ENCODE assay signal across 11 cellular contexts in the genomic region with DNA sequence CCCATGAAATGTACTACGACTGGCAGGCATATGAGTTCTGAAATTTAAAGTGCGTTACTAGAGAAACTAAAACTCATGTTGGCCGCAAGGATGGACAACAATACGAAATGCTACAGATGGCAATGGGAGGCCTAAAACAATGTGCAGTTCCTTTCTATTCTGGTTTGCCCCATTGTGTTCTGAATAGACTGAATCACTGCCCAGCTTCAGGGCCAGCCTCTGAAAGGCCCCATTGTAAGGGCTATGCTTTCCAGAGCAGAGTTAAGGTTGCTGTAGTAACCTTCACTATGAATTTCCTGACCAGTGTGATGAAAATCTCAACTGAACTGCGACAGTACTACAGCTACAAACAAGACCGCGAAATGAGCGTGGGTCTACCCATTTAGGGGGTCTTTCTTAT.
DNase-seq lines count a peak whose midpoint lies in the region; ATAC-seq and TF ChIP-seq lines count a peak whose summit lies in the region.
"Had no signal": no experiment of that assay in that cellular context is flagged by ENCODE, and none has a peak within 500 bp of the region (broad histone marks: within the 10 kb centered on the region; RNA-seq: fewer than 3 reads in every experiment).

No MANE protein-coding gene starts in this region.

- DNase-seq in PC-9 (no peak), lower lobe of right lung (no peak), superior temporal gyrus (ENCODE audit: extremely low spot score) (peak; percentile 95), NCI-H1105 treated with DMSO at 0.1 percent for 48 hours (lab: John Stamatoyannopoulos, UW) (no peak), iPS-NIHi7 (ENCODE audit: extremely low spot score) (no peak), DMS79 treated with DMSO at 0.1 percent for 48 hours (lab: John Stamatoyannopoulos, UW) (no peak)
- DNase-seq: activated CD4-positive, CD25-positive, alpha-beta regulatory T cell; activated naive CD4-positive, alpha-beta T cell treated with anti-CD3 and anti-CD28 coated beads, Interleukin-2, amount 50 U/mL, for 16 hours; right lobe of liver had no signal

- H2AFZ ChIP-seq in PC-9: no peak overlapping the region

- peak overlapping the region; percentile 31 for H3K4me2 ChIP-seq in PC-9

- H3K27ac ChIP-seq in PC-9: peak overlapping the region; percentile 97
- peak overlapping the region; percentile 79 for H3K27ac ChIP-seq in ectodermal cell (ENCODE audit: insufficient read depth, low read depth, low read length, poor library complexity, severe bottlenecking)
- peak overlapping the region; percentile 4 for H3K27ac ChIP-seq in lower lobe of right lung
- H3K27ac ChIP-seq: right lobe of liver had no signal

- no peaks in the 10 kb centered on the region for H3K9me2 ChIP-seq in PC-9 (ENCODE audit: insufficient read depth)

- ATAC-seq in lower lobe of right lung (no peak), HG03196 (IDR thresholded peaks at IDR 0.05; ENCODE audit: unreplicated experiment) (no peak)

- H3K9me3 ChIP-seq in PC-9 (ENCODE audit: insufficient read depth, low read depth) (no peaks in the 10 kb centered on the region), ectodermal cell (ENCODE audit: control insufficient read depth, low read length) (no peaks in the 10 kb centered on the region), lower lobe of right lung (no peaks in the 10 kb centered on the region)
- H3K9me3 ChIP-seq: right lobe of liver had no signal

- H3K4me1 ChIP-seq in PC-9 (replicated peaks; ENCODE audit: insufficient read depth) (peaks cover 78% of the 10 kb centered on the region), ectodermal cell (ENCODE audit: control insufficient read depth, insufficient read depth, low read length) (peaks cover 34% of the 10 kb centered on the region), lower lobe of right lung (peaks cover 19% of the 10 kb centered on the region)

- CTCF ChIA-PET in PC-9 (lab: Charles Lee): no interaction called here

- peaks cover 50% of the 10 kb centered on the region for H3F3A ChIP-seq in PC-9 (ENCODE audit: insufficient read depth, low read depth)

- H3K4me3 ChIP-seq in PC-9: no peak overlapping the region
- no peak overlapping the region for H3K4me3 ChIP-seq in ectodermal cell (ENCODE audit: insufficient read depth, low read depth, low read length)
- H3K4me3 ChIP-seq in lower lobe of right lung: no peak overlapping the region
- H3K4me3 ChIP-seq: right lobe of liver had no signal

- H3K36me3 ChIP-seq in PC-9 (ENCODE audit: low read depth) (no peaks in the 10 kb centered on the region), ectodermal cell (ENCODE audit: control insufficient read depth, insufficient read depth, low read length) (no peaks in the 10 kb centered on the region), lower lobe of right lung (no peaks in the 10 kb centered on the region)
- H3K36me3 ChIP-seq: right lobe of liver had no signal

- no TSS peak for BruUV-seq in PC-9 (replicated peaks; lab: Mats Ljungman, UMichigan)

- TF ChIP-seq CTCF in PC-9 (conservative IDR thresholded peaks at IDR 0.05): no peak
- no peak for TF ChIP-seq CTCF in lower lobe of right lung (IDR thresholded peaks at IDR 0.05)

- H3K27me3 ChIP-seq in PC-9 (ENCODE audit: insufficient read depth, low read depth): no peaks in the 10 kb centered on the region
- H3K27me3 ChIP-seq in ectodermal cell (ENCODE audit: control insufficient read depth, insufficient read depth, low read length, poor library complexity, severe bottlenecking): no peaks in the 10 kb centered on the region
- no peaks in the 10 kb centered on the region for H3K27me3 ChIP-seq in lower lobe of right lung (ENCODE audit: low read depth)
- H3K27me3 ChIP-seq: right lobe of liver had no signal

- 65 to 80% methylated on average over 8 of the region's 8 CpGs for WGBS in ectodermal cell, 2 experiments

- H4K20me1 ChIP-seq in PC-9 (ENCODE audit: insufficient read depth): no peaks in the 10 kb centered on the region

- intact Hi-C loops in PC-9 (cut with micrococcal nuclease; ENCODE audit: unreplicated experiment): no loop called here
- intact Hi-C loops in lower lobe of right lung (cut with DNase I): no loop called here

- POLR2A ChIA-PET in PC-9 (lab: Charles Lee; ENCODE audit: unreplicated experiment): no interaction called here

- H3K79me2 ChIP-seq in PC-9 (ENCODE audit: low read depth): peaks cover 91% of the 10 kb centered on the region

Comparison
In these comparisons a context has a peak if more than half of its experiments do, and no peak if none do; other contexts are left out.
1. H3K27ac ChIP-seq: peak in every context shown above with its lines; median percentile 97 in PC-9; 79 in ectodermal cell; 4 in lower lobe of right lung.